17 cellular contexts compared by ENCODE assay signal in the genomic region with DNA sequence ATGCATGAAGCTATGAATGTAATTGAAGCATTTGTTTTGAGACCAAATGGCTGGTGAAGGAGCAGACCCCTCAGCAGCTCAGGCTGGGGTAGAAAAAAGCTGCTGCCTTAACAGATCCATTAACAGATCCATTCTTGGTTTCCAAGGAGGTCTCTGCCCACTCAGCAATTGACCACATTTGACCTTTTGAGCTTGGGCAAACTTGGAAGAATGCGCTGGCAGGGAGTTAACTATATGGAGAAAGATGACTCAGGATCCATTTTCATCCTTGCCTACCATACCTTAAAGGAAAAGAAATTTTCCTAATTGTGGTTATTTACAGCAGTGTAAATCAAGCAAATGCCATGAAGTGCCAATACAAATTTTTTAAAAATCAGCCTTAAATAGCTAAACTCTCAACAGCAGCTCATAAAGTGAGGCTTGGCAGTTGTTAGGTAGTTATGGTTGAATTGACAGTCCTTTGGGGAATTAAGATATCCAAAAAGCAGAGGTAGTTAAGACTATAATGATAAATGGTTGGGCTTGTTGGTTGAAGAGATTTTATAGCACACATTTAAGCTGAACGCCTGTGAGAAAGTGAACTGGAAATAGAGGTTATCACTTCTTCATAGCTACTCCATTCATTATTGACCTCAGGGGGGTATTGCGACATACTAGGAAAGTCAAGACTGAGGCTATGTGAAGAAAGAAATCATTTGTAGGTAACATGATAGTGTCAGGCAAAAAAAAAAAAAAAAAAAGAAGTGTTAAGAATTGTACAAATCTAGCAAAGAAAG.
DNase-seq lines count a peak whose midpoint lies in the region; ATAC-seq and TF ChIP-seq lines count a peak whose summit lies in the region.
"Had no signal": no experiment of that assay in that cellular context is flagged by ENCODE, and none has a peak within 500 bp of the region (broad histone marks: within the 10 kb centered on the region; RNA-seq: fewer than 3 reads in every experiment).

No MANE protein-coding gene starts in this region.

- H3K27me3 Mint-ChIP-seq in nephron progenitor cell (ENCODE audit: low read depth, poor library complexity) (peaks cover 10% of the 10 kb centered on the region), natural killer cell (ENCODE audit: low read depth in 2 of 2) (peaks cover 29 to 65% of the 10 kb centered on the region in 2 donors)

- in situ Hi-C loops in SK-MEL-5 (cut with HindIII; ENCODE audit: low pct_unique_long_range_greater_than_20kb, low sequenced_read_pairs), result no loop called here

- no peak overlapping the region for H3K4me3 Mint-ChIP-seq in nephron progenitor cell
- H3K4me3 Mint-ChIP-seq in natural killer cell, result no peak overlapping the region
- H3K4me3 Mint-ChIP-seq: activated B cell treated with CpG ODN at 0.5 μM for 24 hours; memory B cell; stimulated activated effector memory CD8-positive, alpha-beta T cell treated with anti-CD3 and anti-CD28 coated beads, Interleukin-12 subunit alpha, Interleukin-12 subunit beta, amount 100 ng/mL, for 72 hours; T-helper 1 cell treated with Interleukin-12 subunit alpha and Interleukin-12 subunit beta and Interleukin-4 antibody, amounts not matched to agents 30 μg/mL and 1 μg/mL, for 36 hours had no signal

- H3K36me3 Mint-ChIP-seq in nephron progenitor cell (ENCODE audit: low read depth) (no peaks in the 10 kb centered on the region), natural killer cell (no peaks in the 10 kb centered on the region)
- H3K36me3 Mint-ChIP-seq: memory B cell; stimulated activated effector memory CD8-positive, alpha-beta T cell treated with anti-CD3 and anti-CD28 coated beads, Interleukin-12 subunit alpha, Interleukin-12 subunit beta, amount 100 ng/mL, for 72 hours had no signal

- DNase-seq in EH (ENCODE audit: low read depth), result peak; percentile 41
- peak; percentile 61 for DNase-seq in LHCN-M2 (ENCODE audit: low read depth)
- peak; percentile 24 for DNase-seq in SK-MEL-5 (ENCODE audit: low read depth, low spot score)
- peak; percentile 19 for DNase-seq in glomerular visceral epithelial cell (ENCODE audit: extremely low spot score)
- no peak for DNase-seq in nephron progenitor cell
- no peak for DNase-seq in NCI-H82 treated with DMSO at 0.1 percent for 48 hours (lab: John Stamatoyannopoulos, UW; ENCODE audit: unreplicated experiment)
- DNase-seq in natural killer cell, result no peak
- DNase-seq: activated B cell treated with CpG ODN at 0.5 μM for 24 hours; activated CD8-positive, alpha-beta memory T cell treated with anti-CD3 and anti-CD28 coated beads for 24 hours; caudate nucleus; islet precursor cell; NCI-H1436; thyroid gland had no signal

- TF ChIP-seq CTCF in nephron progenitor cell (IDR thresholded peaks at IDR 0.05) (no peak), natural killer cell (IDR thresholded peaks at IDR 0.05) (no peak)

- no peak for ATAC-seq in HG02970 (IDR thresholded peaks at IDR 0.05; ENCODE audit: low FRiP score, unreplicated experiment)
- no peak for ATAC-seq in natural killer cell
- ATAC-seq: stimulated activated effector memory CD8-positive, alpha-beta T cell treated with anti-CD3 and anti-CD28 coated beads, Interleukin-12 subunit alpha, Interleukin-12 subunit beta, amount 100 ng/mL, for 72 hours had no signal

- H3K27ac Mint-ChIP-seq in nephron progenitor cell (no peak overlapping the region), natural killer cell (no peak overlapping the region)
- H3K27ac Mint-ChIP-seq: activated B cell treated with CpG ODN at 0.5 μM for 24 hours; memory B cell; stimulated activated effector memory CD8-positive, alpha-beta T cell treated with anti-CD3 and anti-CD28 coated beads, Interleukin-12 subunit alpha, Interleukin-12 subunit beta, amount 100 ng/mL, for 72 hours; T-helper 1 cell treated with Interleukin-12 subunit alpha and Interleukin-12 subunit beta and Interleukin-4 antibody, amounts not matched to agents 30 μg/mL and 1 μg/mL, for 36 hours had no signal

- intact Hi-C loops in natural killer cell (cut with micrococcal nuclease), result no loop called here

- peaks cover 6% of the 10 kb centered on the region for H3K9me3 Mint-ChIP-seq in nephron progenitor cell
- H3K9me3 Mint-ChIP-seq in natural killer cell, result no peaks in the 10 kb centered on the region
- H3K9me3 Mint-ChIP-seq: memory B cell; stimulated activated effector memory CD8-positive, alpha-beta T cell treated with anti-CD3 and anti-CD28 coated beads, Interleukin-12 subunit alpha, Interleukin-12 subunit beta, amount 100 ng/mL, for 72 hours; T-helper 1 cell treated with Interleukin-12 subunit alpha and Interleukin-12 subunit beta and Interleukin-4 antibody, amounts not matched to agents 30 μg/mL and 1 μg/mL, for 36 hours had no signal

- peaks cover 44% of the 10 kb centered on the region for H3K4me1 Mint-ChIP-seq in nephron progenitor cell
- H3K4me1 Mint-ChIP-seq in natural killer cell, result no peaks in the 10 kb centered on the region
- H3K4me1 Mint-ChIP-seq: activated B cell treated with CpG ODN at 0.5 μM for 24 hours; memory B cell; stimulated activated effector memory CD8-positive, alpha-beta T cell treated with anti-CD3 and anti-CD28 coated beads, Interleukin-12 subunit alpha, Interleukin-12 subunit beta, amount 100 ng/mL, for 72 hours had no signal

Comparison
In these comparisons a context has a peak if more than half of its experiments do, and no peak if none do; other contexts are left out.
1. DNase-seq: peak in EH (single experiment), LHCN-M2 (single experiment), SK-MEL-5 (single experiment) and glomerular visceral epithelial cell (single experiment); none in nephron progenitor cell (single experiment), NCI-H82 treated with DMSO at 0.1 percent for 48 hours (single experiment) and natural killer cell (single experiment).